ENCODE assay signal across 8 cellular contexts in the genomic region with DNA sequence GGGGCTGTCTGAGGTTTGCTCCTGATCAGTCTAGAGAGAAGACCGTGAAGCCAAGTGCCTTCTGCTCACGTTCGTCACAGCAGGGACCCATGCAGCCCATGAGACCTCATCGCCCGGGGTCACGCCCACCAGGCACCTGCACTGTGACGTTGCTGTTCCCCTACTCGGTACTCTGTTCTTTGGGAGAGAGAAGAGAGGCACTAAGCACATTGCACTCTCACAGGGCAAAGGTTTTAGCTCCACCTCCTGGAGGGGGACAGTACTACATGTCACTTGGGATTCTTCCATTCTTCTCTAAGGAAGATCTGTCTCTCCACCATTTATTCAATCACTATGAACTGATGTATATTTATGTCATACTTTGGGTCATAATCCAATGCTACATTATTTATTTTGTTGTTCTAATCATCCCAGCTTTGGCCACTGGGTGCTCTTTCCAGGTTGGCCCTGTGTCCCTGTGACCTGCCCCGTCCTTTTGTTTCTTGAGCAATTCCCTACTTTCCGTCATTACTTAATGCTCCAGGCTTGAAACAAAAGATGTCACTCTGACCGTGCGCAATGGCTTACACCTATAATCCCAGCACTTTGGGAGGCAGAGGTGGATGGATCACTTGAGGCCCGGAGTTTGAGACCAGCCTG. TPM values are rescaled to one million over a fixed set of nuclear protein-coding genes. Genes with fewer than 3 reads are reported as not detected.
DNase-seq lines count a peak whose midpoint lies in the region; ATAC-seq and TF ChIP-seq lines count a peak whose summit lies in the region.

No MANE protein-coding gene starts in this region.

- no peaks in the 10 kb centered on the region for H3K36me3 Mint-ChIP-seq in CD14-positive monocyte

- DNase-seq in CD14-positive monocyte (ENCODE audit: low spot score) (peak; percentile 47), fibroblast of pulmonary artery (ENCODE audit: low read depth) (peak; percentile 49), pulmonary artery endothelial cell (ENCODE audit: low read depth, low spot score) (peak; percentile 4), cerebellar nuclear complex (lab: John Stamatoyannopoulos, UW) (no peak)
- peak; percentile 77 for DNase-seq in activated CD8-positive, alpha-beta memory T cell treated with anti-CD3 and anti-CD28 coated beads, Interleukin-2, amount 50 U/mL, for 48 hours

- H3K36me3 ChIP-seq in HEK293 (ENCODE audit: control insufficient read depth in 2 of 2, insufficient read depth in 1 of 2, low read length in 2 of 2) (no peaks in the 10 kb centered on the region), OCI-LY1 (ENCODE audit: insufficient read depth, low read length) (no peaks in the 10 kb centered on the region)

- H3K9me3 ChIP-seq in HEK293 (ENCODE audit: control insufficient read depth, insufficient read depth, low read depth, low read length) (no peaks in the 10 kb centered on the region), OCI-LY1 (ENCODE audit: low read length) (no peaks in the 10 kb centered on the region)

- no peaks in the 10 kb centered on the region for H3K9me2 ChIP-seq in OCI-LY1 (ENCODE audit: low read depth, low read length)

- H4K20me1 ChIP-seq in OCI-LY1 (ENCODE audit: insufficient read depth, low read length): no peaks in the 10 kb centered on the region

- H3K4me3 Mint-ChIP-seq in CD14-positive monocyte: peak overlapping the region in 1 of 2 donors; percentile 35

- H3K79me2 ChIP-seq in OCI-LY1 (ENCODE audit: insufficient read depth, low read length): no peaks in the 10 kb centered on the region

- TF ChIP-seq CTCF in CD14-positive monocyte (IDR thresholded peaks at IDR 0.05) (peak; percentile 91), HEK293 (tag by site-specific recombination; IDR thresholded peaks at IDR 0.05) (peak; percentile 71), OCI-LY1 (IDR thresholded peaks at IDR 0.05; ENCODE audit: low read length) (peak; percentile 85), fibroblast of pulmonary artery (IDR thresholded peaks at IDR 0.05; ENCODE audit: low read length, missing control alignments) (peak; percentile 87)

- H3K27ac ChIP-seq in HEK293 (ENCODE audit: extremely low read depth, low read depth, low read length) (no peak overlapping the region), OCI-LY1 (ENCODE audit: low read depth, low read length, poor library complexity, severe bottlenecking) (no peak overlapping the region)

- H3K27me3 ChIP-seq in OCI-LY1 (ENCODE audit: insufficient read depth, low read length): no peaks in the 10 kb centered on the region; the same call in 1 of the 2 replicates

- H3K27ac Mint-ChIP-seq in CD14-positive monocyte: peak overlapping the region in 1 of 7 donors; percentile 54

- intact Hi-C loops in CD14-positive monocyte (cut with micrococcal nuclease): loop anchor here (5.0 kb wide), 2 partner anchors 307 to 317 kb away; no protein-coding TSS in a partner anchor

- ATAC-seq in HG03135 (IDR thresholded peaks at IDR 0.05; ENCODE audit: unreplicated experiment): no peak

- H3K9ac ChIP-seq in OCI-LY1 (ENCODE audit: low read length): no peak overlapping the region

- H3K27me3 Mint-ChIP-seq in CD14-positive monocyte (ENCODE audit: low read depth in 3 of 3): peaks cover 12 to 16% (median 14%) of the 10 kb centered on the region in 3 donors

- H3K4me1 Mint-ChIP-seq in CD14-positive monocyte: peaks cover 7% of the 10 kb centered on the region

- no peak overlapping the region for H2AFZ ChIP-seq in OCI-LY1 (ENCODE audit: low read length)

- no peak overlapping the region for H3K4me2 ChIP-seq in OCI-LY1 (ENCODE audit: low read length)

- H3K4me1 ChIP-seq in HEK293 (ENCODE audit: control insufficient read depth, insufficient read depth, low read length) (no peaks in the 10 kb centered on the region), OCI-LY1 (ENCODE audit: insufficient read depth, low read length, severe bottlenecking) (no peaks in the 10 kb centered on the region)

- H3K9me3 Mint-ChIP-seq in CD14-positive monocyte: peaks cover 0 to 5% (median 3%) of the 10 kb centered on the region in 7 donors

- CTCF ChIA-PET in HEK293 (lab: Yijun Ruan, JAX): interaction anchor here (0.6 to 5.1 kb wide), 14 partner anchors 9 to 357 kb away, joined by 3 to 25 read pairs (median 3); no protein-coding TSS in a partner anchor

- no peaks in the 10 kb centered on the region for H3F3A ChIP-seq in OCI-LY1 (ENCODE audit: insufficient read depth, low read length)

- H3K4me3 ChIP-seq in HEK293 (ENCODE audit: low read depth, low read length) (no peak overlapping the region), OCI-LY1 (ENCODE audit: low read depth, low read length, poor library complexity, severe bottlenecking) (no peak overlapping the region), fibroblast of pulmonary artery (replicated peaks; ENCODE audit: low read depth, low read length) (no peak overlapping the region)

- POLR2A ChIA-PET in HEK293 (lab: Yijun Ruan, JAX): no interaction called here

TF ChIP-seq in HEK293, 187 proteins besides CTCF, POLR2A, EP300 and RAD21:
- TF ChIP-seq, protein P1, sequence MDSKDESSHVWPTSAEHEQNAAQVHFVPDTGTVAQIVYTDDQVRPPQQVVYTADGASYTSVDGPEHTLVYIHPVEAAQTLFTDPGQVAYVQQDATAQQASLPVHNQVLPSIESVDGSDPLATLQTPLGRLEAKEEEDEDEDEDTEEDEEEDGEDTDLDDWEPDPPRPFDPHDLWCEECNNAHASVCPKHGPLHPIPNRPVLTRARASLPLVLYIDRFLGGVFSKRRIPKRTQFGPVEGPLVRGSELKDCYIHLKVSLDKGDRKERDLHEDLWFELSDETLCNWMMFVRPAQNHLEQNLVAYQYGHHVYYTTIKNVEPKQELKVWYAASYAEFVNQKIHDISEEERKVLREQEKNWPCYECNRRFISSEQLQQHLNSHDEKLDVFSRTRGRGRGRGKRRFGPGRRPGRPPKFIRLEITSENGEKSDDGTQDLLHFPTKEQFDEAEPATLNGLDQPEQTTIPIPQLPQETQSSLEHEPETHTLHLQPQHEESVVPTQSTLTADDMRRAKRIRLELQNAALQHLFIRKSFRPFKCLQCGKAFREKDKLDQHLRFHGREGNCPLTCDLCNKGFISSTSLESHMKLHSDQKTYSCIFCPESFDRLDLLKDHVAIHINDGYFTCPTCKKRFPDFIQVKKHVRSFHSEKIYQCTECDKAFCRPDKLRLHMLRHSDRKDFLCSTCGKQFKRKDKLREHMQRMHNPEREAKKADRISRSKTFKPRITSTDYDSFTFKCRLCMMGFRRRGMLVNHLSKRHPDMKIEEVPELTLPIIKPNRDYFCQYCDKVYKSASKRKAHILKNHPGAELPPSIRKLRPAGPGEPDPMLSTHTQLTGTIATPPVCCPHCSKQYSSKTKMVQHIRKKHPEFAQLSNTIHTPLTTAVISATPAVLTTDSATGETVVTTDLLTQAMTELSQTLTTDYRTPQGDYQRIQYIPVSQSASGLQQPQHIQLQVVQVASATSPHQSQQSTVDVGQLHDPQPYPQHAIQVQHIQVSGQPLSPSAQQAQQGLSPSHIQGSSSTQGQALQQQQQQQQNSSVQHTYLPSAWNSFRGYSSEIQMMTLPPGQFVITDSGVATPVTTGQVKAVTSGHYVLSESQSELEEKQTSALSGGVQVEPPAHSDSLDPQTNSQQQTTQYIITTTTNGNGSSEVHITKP (tag by site-specific recombination; IDR thresholded peaks at IDR 0.05): peak; percentile 41; the same call in 1 of the 2 replicates
- TF ChIP-seq ZNF366 (tag by site-specific recombination; conservative IDR thresholded peaks at IDR 0.05) (peak; percentile 28; the same call in 1 of the 2 replicates), ZNF2 (tag by site-specific recombination; IDR thresholded peaks at IDR 0.05) (no peak), KLF9 (tag by site-specific recombination; IDR thresholded peaks at IDR 0.05; ENCODE audit: low read depth) (peak; percentile 79), ZNF610 (tag by site-specific recombination; IDR thresholded peaks at IDR 0.05; ENCODE audit: borderline replicate concordance) (no peak), ZNF654 (tag by site-specific recombination; IDR thresholded peaks at IDR 0.05; ENCODE audit: low read depth) (peak; percentile 81), ZBTB17 (tag by site-specific recombination; IDR thresholded peaks at IDR 0.05) (peak; percentile 98), KLF8 (tag by site-specific recombination; IDR thresholded peaks at IDR 0.05) (0 out of 2 replicates have a peak, but pooled peaks have one; percentile 17)

RNA-seq across cellular contexts. Expression of gene BRD3, which starts 31.4 kb away (rescaled TPM):
- 10 to 100 TPM; 16.4 to 18.2 TPM for polyA plus RNA-seq in CD14-positive monocyte
- total RNA-seq in pulmonary artery endothelial cell: 10.0 and 12.3 TPM in 2 replicates

RNA-seq across cellular contexts. Expression of gene WDR5, which starts 36.6 kb away (rescaled TPM):
- 10 to 100 TPM in 1 of 2 donors, 1 to 10 TPM in 1; 8.7 to 10.2 TPM for polyA plus RNA-seq in CD14-positive monocyte
- total RNA-seq in pulmonary artery endothelial cell: 29.3 and 34.1 TPM in 2 replicates

Comparison
In these comparisons a context has a peak if more than half of its experiments do, and no peak if none do; other contexts are left out.
1. DNase-seq: peak in CD14-positive monocyte (single experiment), activated CD8-positive, alpha-beta memory T cell treated with anti-CD3 and anti-CD28 coated beads, Interleukin-2, amount 50 U/mL, for 48 hours (single experiment), fibroblast of pulmonary artery (single experiment) and pulmonary artery endothelial cell (single experiment); none in cerebellar nuclear complex (0 of 2).
2. Peak in every context shown above with its lines, with median percentiles within 50 percentile points of each other: CTCF ChIP-seq.